In genomic region chr6:146357578-146358340, GRCh38 we compare ENCODE assay signal across 9 cellular contexts.
DNase-seq lines count a peak whose midpoint lies in the region; ATAC-seq and TF ChIP-seq lines count a peak whose summit lies in the region.
"Had no signal": no experiment of that assay in that cellular context is flagged by ENCODE, and none has a peak within 500 bp of the region (broad histone marks: within the 10 kb centered on the region; RNA-seq: fewer than 3 reads in every experiment).

No MANE protein-coding gene starts in this region.

- CTCF ChIA-PET in GM10248 (lab: Yijun Ruan, JAX), result interaction anchor here (1.5 kb wide), 1 partner anchor 15 kb away, joined by 4 read pairs; no protein-coding TSS in a partner anchor

- DNase-seq in activated naive CD4-positive, alpha-beta T cell (lab: John Stamatoyannopoulos, UW), result no peak
- DNase-seq in SKM-1 (lab: John Stamatoyannopoulos, UW; ENCODE audit: unreplicated experiment) (peak; percentile 39), kidney glomerular epithelial cell (lab: John Stamatoyannopoulos, UW) (peak; percentile 90), epidermal melanocyte (ENCODE audit: insufficient read length, low spot score) (no peak), GM10248 (ENCODE audit: extremely low spot score) (no peak)
- DNase-seq: activated naive CD8-positive, alpha-beta T cell treated with anti-CD3 and anti-CD28 coated beads, Interleukin-2, amount 10 ng/mL, durations not matched to agents 7 days and 5 days had no signal

- H3K4me3 Mint-ChIP-seq in activated naive CD4-positive, alpha-beta T cell treated with anti-CD3 and anti-CD28 coated beads, Interleukin-2, amount 50 U/mL, for 24 hours, result no peak overlapping the region
- H3K4me3 Mint-ChIP-seq: activated naive CD8-positive, alpha-beta T cell treated with anti-CD3 and anti-CD28 coated beads, Interleukin-2, amount 10 ng/mL, durations not matched to agents 7 days and 5 days had no signal

- H3K27me3 Mint-ChIP-seq in activated naive CD4-positive, alpha-beta T cell treated with anti-CD3 and anti-CD28 coated beads, Interleukin-2, amount 50 U/mL, for 24 hours, result no peaks in the 10 kb centered on the region
- H3K27me3 Mint-ChIP-seq: activated naive CD8-positive, alpha-beta T cell treated with anti-CD3 and anti-CD28 coated beads, Interleukin-2, amount 10 ng/mL, durations not matched to agents 7 days and 5 days had no signal

- no peaks in the 10 kb centered on the region for H3K9me3 Mint-ChIP-seq in activated naive CD4-positive, alpha-beta T cell treated with anti-CD3 and anti-CD28 coated beads, Interleukin-2, amount 50 U/mL, for 24 hours
- H3K9me3 Mint-ChIP-seq: activated naive CD8-positive, alpha-beta T cell treated with anti-CD3 and anti-CD28 coated beads, Interleukin-2, amount 10 ng/mL, durations not matched to agents 7 days and 5 days had no signal

- POLR2A ChIA-PET in GM10248 (lab: Yijun Ruan, JAX), result no interaction called here

- no peak for TF ChIP-seq CTCF in GM10248 (IDR thresholded peaks at IDR 0.05; ENCODE audit: control extremely low read depth, extremely low read depth, low read depth, missing control alignments)

- H3K36me3 Mint-ChIP-seq in activated naive CD4-positive, alpha-beta T cell treated with anti-CD3 and anti-CD28 coated beads, Interleukin-2, amount 50 U/mL, for 24 hours, result no peaks in the 10 kb centered on the region
- H3K36me3 Mint-ChIP-seq: activated naive CD8-positive, alpha-beta T cell treated with anti-CD3 and anti-CD28 coated beads, Interleukin-2, amount 10 ng/mL, durations not matched to agents 7 days and 5 days had no signal

- ATAC-seq in HG03095 (IDR thresholded peaks at IDR 0.05; ENCODE audit: unreplicated experiment) (peak; percentile 72), HG02678 (IDR thresholded peaks at IDR 0.05; ENCODE audit: unreplicated experiment) (no peak)

- no peaks in the 10 kb centered on the region for H3K4me1 Mint-ChIP-seq in activated naive CD4-positive, alpha-beta T cell treated with anti-CD3 and anti-CD28 coated beads, Interleukin-2, amount 50 U/mL, for 24 hours
- H3K4me1 Mint-ChIP-seq: activated naive CD8-positive, alpha-beta T cell treated with anti-CD3 and anti-CD28 coated beads, Interleukin-2, amount 10 ng/mL, durations not matched to agents 7 days and 5 days had no signal

- H3K27ac Mint-ChIP-seq in activated naive CD4-positive, alpha-beta T cell treated with anti-CD3 and anti-CD28 coated beads, Interleukin-2, amount 50 U/mL, for 24 hours, result peak overlapping the region; percentile 24
- H3K27ac Mint-ChIP-seq: activated naive CD8-positive, alpha-beta T cell treated with anti-CD3 and anti-CD28 coated beads, Interleukin-2, amount 10 ng/mL, durations not matched to agents 7 days and 5 days had no signal

Comparison
In these comparisons a context has a peak if more than half of its experiments do, and no peak if none do; other contexts are left out.
1. DNase-seq: peak in SKM-1 (single experiment) and kidney glomerular epithelial cell (single experiment); none in activated naive CD4-positive, alpha-beta T cell (0 of 4), epidermal melanocyte (single experiment) and GM10248 (single experiment).